In genomic region chr2:236546561-236546961, GRCh38 we compare ENCODE assay signal across 13 cellular contexts. TPM values are rescaled to one million over a fixed set of nuclear protein-coding genes. Genes with fewer than 3 reads are reported as not detected.
DNase-seq lines count a peak whose midpoint lies in the region; ATAC-seq and TF ChIP-seq lines count a peak whose summit lies in the region.
"Had no signal": no experiment of that assay in that cellular context is flagged by ENCODE, and none has a peak within 500 bp of the region (broad histone marks: within the 10 kb centered on the region; RNA-seq: fewer than 3 reads in every experiment).

No MANE protein-coding gene starts in this region.

- no peaks in the 10 kb centered on the region for H3K9me3 ChIP-seq in mucosa of descending colon
- H3K9me3 ChIP-seq in left lung: no peaks in the 10 kb centered on the region
- no peaks in the 10 kb centered on the region; the same call in 1 of the 2 replicates for H3K9me3 ChIP-seq in MG63

- H3K27me3 ChIP-seq in GM06990 (replicated peaks; ENCODE audit: control insufficient read depth, insufficient read depth, low read length): no peaks in the 10 kb centered on the region
- no peaks in the 10 kb centered on the region for H3K27me3 ChIP-seq in left lung
- H3K27me3 ChIP-seq in MG63: no peaks in the 10 kb centered on the region

- ATAC-seq in HG03196 (IDR thresholded peaks at IDR 0.05; ENCODE audit: unreplicated experiment) (peak; percentile 32), mucosa of descending colon (peak; percentile 73), left lung (no peak)
- ATAC-seq in activated CD8-positive, alpha-beta T cell treated with anti-CD3 and anti-CD28 coated beads, Interleukin-2, amount 10 ng/mL, durations not matched to agents 7 days and 5 days: peak; percentile 84

- peak overlapping the region in 1 of 2 donors; percentile 43 for H3K27ac ChIP-seq in left lung
- H3K27ac ChIP-seq: dorsolateral prefrontal cortex had no signal

- no peaks in the 10 kb centered on the region for H3K27me3 Mint-ChIP-seq in activated CD8-positive, alpha-beta T cell treated with anti-CD3 and anti-CD28 coated beads, Interleukin-2, amount 10 ng/mL, durations not matched to agents 7 days and 5 days (ENCODE audit: low read depth)

- TF ChIP-seq CTCF in GM06990 (IDR thresholded peaks at IDR 0.05; ENCODE audit: insufficient read depth, low read length, poor library complexity, severe bottlenecking): no peak
- no peak for TF ChIP-seq CTCF in mucosa of descending colon (IDR thresholded peaks at IDR 0.05)
- TF ChIP-seq CTCF in left lung (IDR thresholded peaks at IDR 0.05): no peak

- H3K27ac Mint-ChIP-seq in activated CD8-positive, alpha-beta T cell treated with anti-CD3 and anti-CD28 coated beads, Interleukin-2, amount 10 ng/mL, durations not matched to agents 7 days and 5 days: peak overlapping the region; percentile 90

- intact Hi-C loops in mucosa of descending colon (cut with DNase I, micrococcal nuclease): no loop called here
- intact Hi-C loops in left lung (cut with DNase I): no loop called here

- POLR2A ChIA-PET in activated CD8-positive, alpha-beta T cell treated with anti-CD3 and anti-CD28 coated beads, Interleukin-2, amount 10 ng/mL, durations not matched to agents 7 days and 5 days (lab: Charles Lee): interaction anchor here (1.0 to 3.0 kb wide), 7 partner anchors 9 to 33 kb away, joined by 3 to 28 read pairs (median 6); partner anchors contain the start of gene ACKR3

- H3K4me1 Mint-ChIP-seq in activated CD8-positive, alpha-beta T cell treated with anti-CD3 and anti-CD28 coated beads, Interleukin-2, amount 10 ng/mL, durations not matched to agents 7 days and 5 days (ENCODE audit: low read depth): peaks cover 90% of the 10 kb centered on the region

- DNase-seq in GM06990 (ENCODE audit: extremely low read depth, insufficient read length) (peak; percentile 66), mucosa of descending colon (no peak), putamen (ENCODE audit: low spot score) (no peak), left lung (no peak), MG63 (no peak)
- peak; percentile 74 for DNase-seq in activated CD8-positive, alpha-beta T cell treated with anti-CD3 and anti-CD28 coated beads, Interleukin-2, amount 10 ng/mL, durations not matched to agents 7 days and 5 days
- no peak for DNase-seq in NK-92 treated with Interleukin-12 subunit alpha and Interleukin-12 subunit beta, amount 100 ng/mL, for 24 hours (lab: John Stamatoyannopoulos, UW)
- DNase-seq: DMS53, dorsolateral prefrontal cortex, hippocampal formation, NCI-H345, substantia nigra had no signal

- H3K36me3 ChIP-seq in GM06990 (ENCODE audit: control insufficient read depth, insufficient read depth, low read length) (no peaks in the 10 kb centered on the region), mucosa of descending colon (ENCODE audit: low read depth) (no peaks in the 10 kb centered on the region), left lung (no peaks in the 10 kb centered on the region), MG63 (no peaks in the 10 kb centered on the region)

- H3K4me1 ChIP-seq in mucosa of descending colon (ENCODE audit: low read depth) (no peaks in the 10 kb centered on the region), left lung (peaks cover 0 to 22% of the 10 kb centered on the region in 2 donors)

- H3K4me3 ChIP-seq in GM06990 (replicated peaks; ENCODE audit: low read depth, low read length) (no peak overlapping the region), mucosa of descending colon (no peak overlapping the region), left lung (no peak overlapping the region), MG63 (no peak overlapping the region)
- H3K4me3 ChIP-seq: dorsolateral prefrontal cortex had no signal

- H3K4me3 Mint-ChIP-seq in activated CD8-positive, alpha-beta T cell treated with anti-CD3 and anti-CD28 coated beads, Interleukin-2, amount 10 ng/mL, durations not matched to agents 7 days and 5 days: peak overlapping the region; percentile 75

- H3K36me3 Mint-ChIP-seq in activated CD8-positive, alpha-beta T cell treated with anti-CD3 and anti-CD28 coated beads, Interleukin-2, amount 10 ng/mL, durations not matched to agents 7 days and 5 days (ENCODE audit: low read depth): peaks cover 68% of the 10 kb centered on the region

- CTCF ChIA-PET in activated CD8-positive, alpha-beta T cell treated with anti-CD3 and anti-CD28 coated beads, Interleukin-2, amount 10 ng/mL, durations not matched to agents 7 days and 5 days (lab: Charles Lee): interaction anchor here (0.7 to 2.9 kb wide), 8 partner anchors 8 to 539 kb away, joined by 3 to 37 read pairs (median 6); partner anchors contain the start of genes ACKR3 and COPS8

- H3K9me3 Mint-ChIP-seq in activated CD8-positive, alpha-beta T cell treated with anti-CD3 and anti-CD28 coated beads, Interleukin-2, amount 10 ng/mL, durations not matched to agents 7 days and 5 days (ENCODE audit: insufficient read depth): peaks cover 5% of the 10 kb centered on the region

RNA-seq across cellular contexts. Expression of gene ACKR3, which starts 23.1 kb away (rescaled TPM):
- 1 to 10 TPM; 3.6 TPM for total RNA-seq in activated CD8-positive, alpha-beta T cell treated with anti-CD3 and anti-CD28 coated beads, Interleukin-2, amount 10 ng/mL, durations not matched to agents 7 days and 5 days
- total RNA-seq in mucosa of descending colon (10 to 100 TPM in 2 of 3 donors, 1 to 10 TPM in 1; 8.0 to 17.9 (median 11.9) TPM), left lung (10 to 100 TPM in 1 of 2 donors, 1 to 10 TPM in 1; 9.9 to 12.6 TPM)
- 15.6 and 19.0 TPM in 2 replicates for total RNA-seq in MG63 (2014; rRNA removed; shearing (Covaris generic); ENCODE audit: low replicate concordance)

Comparison
In these comparisons a context has a peak if more than half of its experiments do, and no peak if none do; other contexts are left out.
1. DNase-seq: peak in GM06990 (single experiment) and activated CD8-positive, alpha-beta T cell treated with anti-CD3 and anti-CD28 coated beads, Interleukin-2, amount 10 ng/mL, durations not matched to agents 7 days and 5 days (single experiment); none in mucosa of descending colon (0 of 3), putamen (single experiment), left lung (0 of 2), MG63 (single experiment) and NK-92 treated with Interleukin-12 subunit alpha and Interleukin-12 subunit beta, amount 100 ng/mL, for 24 hours (single experiment).